Comparison of ENCODE assay signal across 7 cellular contexts in genomic region chr1:159854101-159854692, GRCh38. TPM values are rescaled to one million over a fixed set of nuclear protein-coding genes. Genes with fewer than 3 reads are reported as not detected.
DNase-seq lines count a peak whose midpoint lies in the region; ATAC-seq and TF ChIP-seq lines count a peak whose summit lies in the region.

No MANE protein-coding gene starts in this region.

- no peak for TF ChIP-seq RAD21 in Ishikawa (IDR thresholded peaks at IDR 0.05; ENCODE audit: low read depth)

- H3K9me3 ChIP-seq in esophagus (ENCODE audit: control insufficient read depth in 2 of 2, insufficient read depth in 1 of 2, low read depth in 1 of 2, low read length in 1 of 2) = no peaks in the 10 kb centered on the region
- no peaks in the 10 kb centered on the region for H3K9me3 ChIP-seq in testis

- DNase-seq in GM06990 (ENCODE audit: extremely low read depth, insufficient read length) (no peak), midbrain (lab: John Stamatoyannopoulos, UW) (peak; percentile 73), testis (peak; percentile 90), NCI-H1105 (lab: John Stamatoyannopoulos, UW) (no peak)
- DNase-seq in activated CD8-positive, alpha-beta T cell treated with anti-CD3 and anti-CD28 coated beads, Interleukin-2, amount 10 ng/mL, durations not matched to agents 7 days and 5 days = no peak

- TF ChIP-seq EP300 in Ishikawa (IDR thresholded peaks at IDR 0.05; ENCODE audit: borderline replicate concordance) = no peak

- ATAC-seq in activated CD8-positive, alpha-beta T cell treated with anti-CD3 and anti-CD28 coated beads, Interleukin-2, amount 10 ng/mL, durations not matched to agents 7 days and 5 days = peak; percentile 17

- peaks cover 21% of the 10 kb centered on the region for H3K4me1 Mint-ChIP-seq in activated CD8-positive, alpha-beta T cell treated with anti-CD3 and anti-CD28 coated beads, Interleukin-2, amount 10 ng/mL, durations not matched to agents 7 days and 5 days (ENCODE audit: low read depth)

- intact Hi-C loops in testis (cut with DNase I; ENCODE audit: low total_unique reads) = no loop called here

- H3K27ac Mint-ChIP-seq in activated CD8-positive, alpha-beta T cell treated with anti-CD3 and anti-CD28 coated beads, Interleukin-2, amount 10 ng/mL, durations not matched to agents 7 days and 5 days = peak overlapping the region; percentile 74

- no peak for TF ChIP-seq POLR2A in testis (IDR thresholded peaks at IDR 0.05)

- no peak for TF ChIP-seq CTCF in GM06990 (IDR thresholded peaks at IDR 0.05; ENCODE audit: insufficient read depth, low read length, poor library complexity, severe bottlenecking)
- no peak for TF ChIP-seq CTCF in testis (IDR thresholded peaks at IDR 0.05)

- H3K27me3 Mint-ChIP-seq in activated CD8-positive, alpha-beta T cell treated with anti-CD3 and anti-CD28 coated beads, Interleukin-2, amount 10 ng/mL, durations not matched to agents 7 days and 5 days (ENCODE audit: low read depth) = peaks cover 13% of the 10 kb centered on the region

- H3K9me3 Mint-ChIP-seq in activated CD8-positive, alpha-beta T cell treated with anti-CD3 and anti-CD28 coated beads, Interleukin-2, amount 10 ng/mL, durations not matched to agents 7 days and 5 days (ENCODE audit: insufficient read depth) = no peaks in the 10 kb centered on the region

- H3K4me1 ChIP-seq in esophagus (ENCODE audit: control insufficient read depth in 2 of 2, insufficient read depth in 2 of 2, low read length in 1 of 2) (peaks cover 2 to 9% of the 10 kb centered on the region in 2 donors), testis (peaks cover 8% of the 10 kb centered on the region)

- H3K27ac ChIP-seq in esophagus (ENCODE audit: low read depth in 2 of 2, low read length in 1 of 2) (peak overlapping the region; percentile 94), testis (peak overlapping the region; percentile 87 to 94)

- POLR2A ChIA-PET in activated CD8-positive, alpha-beta T cell treated with anti-CD3 and anti-CD28 coated beads, Interleukin-2, amount 10 ng/mL, durations not matched to agents 7 days and 5 days (lab: Charles Lee) = no interaction called here

- 1 to 2% methylated on average over 31 of the region's 31 CpGs for WGBS in esophagus, 2 donors
- 1 to 2% methylated on average over 17 to 31 of the region's 31 CpGs for WGBS in testis, 2 donors

- H3K27me3 ChIP-seq in GM06990 (replicated peaks; ENCODE audit: control insufficient read depth, insufficient read depth, low read length) (no peaks in the 10 kb centered on the region; the same call in 1 of the 2 replicates), esophagus (ENCODE audit: control insufficient read depth in 1 of 2, insufficient read depth in 2 of 2, low read length in 2 of 2) (no peaks in the 10 kb centered on the region), testis (no peaks in the 10 kb centered on the region)

- CTCF ChIA-PET in activated CD8-positive, alpha-beta T cell treated with anti-CD3 and anti-CD28 coated beads, Interleukin-2, amount 10 ng/mL, durations not matched to agents 7 days and 5 days (lab: Charles Lee) = interaction anchor here (0.7 to 2.5 kb wide), 8 partner anchors 36 to 153 kb away, joined by 3 to 15 read pairs (median 6); partner anchors contain the start of gene DUSP23

- H3K4me3 ChIP-seq in GM06990 (replicated peaks; ENCODE audit: low read depth, low read length) (peak overlapping the region; percentile 48), esophagus (ENCODE audit: low read depth in 1 of 2, low read length in 2 of 2) (peak overlapping the region; percentile 60 to 69), testis (peak overlapping the region; percentile 71 to 75)

- H3K36me3 Mint-ChIP-seq in activated CD8-positive, alpha-beta T cell treated with anti-CD3 and anti-CD28 coated beads, Interleukin-2, amount 10 ng/mL, durations not matched to agents 7 days and 5 days (ENCODE audit: low read depth) = no peaks in the 10 kb centered on the region

- peak overlapping the region; percentile 74 for H3K4me3 Mint-ChIP-seq in activated CD8-positive, alpha-beta T cell treated with anti-CD3 and anti-CD28 coated beads, Interleukin-2, amount 10 ng/mL, durations not matched to agents 7 days and 5 days

- no peaks in the 10 kb centered on the region for H3K36me3 ChIP-seq in GM06990 (ENCODE audit: control insufficient read depth, insufficient read depth, low read length)
- no peaks in the 10 kb centered on the region for H3K36me3 ChIP-seq in esophagus (ENCODE audit: control insufficient read depth in 2 of 2, insufficient read depth in 2 of 2, low read length in 1 of 2)
- H3K36me3 ChIP-seq in testis (ENCODE audit: low read depth, missing control alignments) = no peaks in the 10 kb centered on the region

TF ChIP-seq in Ishikawa, 13 proteins besides CTCF, POLR2A, EP300 and RAD21:
- TF ChIP-seq CEBPB (IDR thresholded peaks at IDR 0.05) = no peak
- 0 out of 2 replicates have a peak, but pooled peaks have one; percentile 59 for TF ChIP-seq ZBTB7A (IDR thresholded peaks at IDR 0.05; ENCODE audit: low read depth)
- no peak for TF ChIP-seq USF1 (IDR thresholded peaks at IDR 0.05)

RNA-seq across cellular contexts. Expression of gene VSIG8, which starts 8.3 kb away (rescaled TPM):
- total RNA-seq in activated CD8-positive, alpha-beta T cell treated with anti-CD3 and anti-CD28 coated beads, Interleukin-2, amount 10 ng/mL, durations not matched to agents 7 days and 5 days = not detected
- polyA plus RNA-seq in esophagus (1 to 10 TPM; 4.2 to 4.4 TPM), testis (ENCODE audit: insufficient read depth, low read depth, low replicate concordance) (not detected)
- total RNA-seq in testis = under 1 TPM; 0.43 to 0.55 TPM

RNA-seq across cellular contexts. Expression of gene SLAMF8, which starts 27.5 kb away (rescaled TPM):
- total RNA-seq in activated CD8-positive, alpha-beta T cell treated with anti-CD3 and anti-CD28 coated beads, Interleukin-2, amount 10 ng/mL, durations not matched to agents 7 days and 5 days = 1 to 10 TPM in 1 of 2 experiments, under 1 TPM in 1; 0.73 to 1.3 TPM
- under 1 TPM; 0.33 to 0.81 TPM for polyA plus RNA-seq in esophagus
- total RNA-seq in testis = under 1 TPM; 0.47 to 0.74 TPM
- polyA plus RNA-seq in testis (ENCODE audit: insufficient read depth, low read depth, low replicate concordance) = 5.3 TPM

RNA-seq across cellular contexts. Expression of gene CFAP45, which starts 45.8 kb away (rescaled TPM):
- total RNA-seq in activated CD8-positive, alpha-beta T cell treated with anti-CD3 and anti-CD28 coated beads, Interleukin-2, amount 10 ng/mL, durations not matched to agents 7 days and 5 days = under 1 TPM; 0.34 to 0.79 TPM
- polyA plus RNA-seq in esophagus = under 1 TPM; 0.44 to 0.61 TPM
- 10 to 100 TPM; 13.0 to 30.4 TPM for total RNA-seq in testis
- polyA plus RNA-seq in testis (ENCODE audit: insufficient read depth, low read depth, low replicate concordance) = 59.6 TPM

RNA-seq across cellular contexts. Expression of gene FCRL6, which starts 52.0 kb away (rescaled TPM):
- total RNA-seq in activated CD8-positive, alpha-beta T cell treated with anti-CD3 and anti-CD28 coated beads, Interleukin-2, amount 10 ng/mL, durations not matched to agents 7 days and 5 days = under 1 TPM; 0.42 to 0.76 TPM
- under 1 TPM; 0.04 to 0.08 TPM for polyA plus RNA-seq in esophagus
- under 1 TPM in 1 of 2 donors, not detected in 1; 0.56 TPM for total RNA-seq in testis
- 1.3 TPM for polyA plus RNA-seq in testis (ENCODE audit: insufficient read depth, low read depth, low replicate concordance)

Comparison
In these comparisons a context has a peak if more than half of its experiments do, and no peak if none do; other contexts are left out.
1. DNase-seq: peak in midbrain (single experiment) and testis (single experiment); none in GM06990 (single experiment), activated CD8-positive, alpha-beta T cell treated with anti-CD3 and anti-CD28 coated beads, Interleukin-2, amount 10 ng/mL, durations not matched to agents 7 days and 5 days (single experiment) and NCI-H1105 (single experiment).
2. RNA of gene CFAP45, which starts 45.8 kb away (total RNA-seq): 13.0 to 30.4 TPM in testis; 0.34 to 0.79 TPM in activated CD8-positive, alpha-beta T cell treated with anti-CD3 and anti-CD28 coated beads, Interleukin-2, amount 10 ng/mL, durations not matched to agents 7 days and 5 days; every median in the first group is over 4 times any median in the second.
3. Peak in every context shown above with its lines, with median percentiles within 50 percentile points of each other: H3K4me3 ChIP-seq.